In genomic region chr20:3753098-3753497, GRCh38 we compare ENCODE assay signal across 1 cellular context.
TF ChIP-seq lines count a peak whose summit lies in the region.

No MANE protein-coding gene starts in this region.

TF ChIP-seq in endothelial cell of umbilical vein, 7 proteins besides CTCF, POLR2A, EP300 and RAD21:
- TF ChIP-seq JUN (IDR thresholded peaks at IDR 0.05; ENCODE audit: borderline replicate concordance, insufficient read depth, insufficient read length, low read depth) (no peak), FOS (IDR thresholded peaks at IDR 0.05; ENCODE audit: borderline replicate concordance, insufficient read depth, low read length) (no peak), EZH2 (IDR thresholded peaks at IDR 0.05; ENCODE audit: borderline replicate concordance, low read depth, low read length, severe bottlenecking) (no peak)
- TF ChIP-seq, protein P1, sequence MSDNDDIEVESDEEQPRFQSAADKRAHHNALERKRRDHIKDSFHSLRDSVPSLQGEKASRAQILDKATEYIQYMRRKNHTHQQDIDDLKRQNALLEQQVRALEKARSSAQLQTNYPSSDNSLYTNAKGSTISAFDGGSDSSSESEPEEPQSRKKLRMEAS (IDR thresholded peaks at IDR 0.05; ENCODE audit: insufficient read depth, insufficient read length): no peak
